In genomic region chr16:3012828-3013420, GRCh38 we compare ENCODE assay signal across 13 cellular contexts. TPM values are rescaled to one million over a fixed set of nuclear protein-coding genes. Genes with fewer than 3 reads are reported as not detected.
DNase-seq lines count a peak whose midpoint lies in the region; ATAC-seq and TF ChIP-seq lines count a peak whose summit lies in the region.
"Had no signal": no experiment of that assay in that cellular context is flagged by ENCODE, and none has a peak within 500 bp of the region (broad histone marks: within the 10 kb centered on the region; RNA-seq: fewer than 3 reads in every experiment).

CLDN9 (plus strand) TSS chr16:3012923; CDS start chr16:3013363, 440 bp downstream.

- no peak within 1 kb of the TSS for H3K27ac ChIP-seq in neural progenitor cell
- H3K27ac ChIP-seq: left ventricle myocardium inferior, suprapubic skin had no signal

- H3K4me1 ChIP-seq in neural progenitor cell = peaks cover 34% of the 10 kb centered on the region

- ATAC-seq in HG02588 (IDR thresholded peaks at IDR 0.05; ENCODE audit: unreplicated experiment) = no peak
- ATAC-seq in GM19351 (IDR thresholded peaks at IDR 0.05; ENCODE audit: unreplicated experiment) = no peak

- H3K4me2 ChIP-seq in neural progenitor cell = peak within 1 kb of the TSS; percentile 74

- peaks cover 64% of the 10 kb centered on the region for H3K27me3 ChIP-seq in neural progenitor cell

- H3F3A ChIP-seq in neural progenitor cell (ENCODE audit: low read depth) = peaks cover 46% of the 10 kb centered on the region

- H3K36me3 ChIP-seq in neural progenitor cell = no peaks in the 10 kb centered on the region
- H3K36me3 ChIP-seq: left ventricle myocardium inferior, suprapubic skin had no signal

- H3K27me3 Mint-ChIP-seq in brain = peaks cover 95% of the 10 kb centered on the region
- peaks cover 26% of the 10 kb centered on the region for H3K27me3 Mint-ChIP-seq in neural progenitor cell (ENCODE audit: insufficient read depth, low read depth)

- H3K4me3 ChIP-seq in neural progenitor cell = peak within 1 kb of the TSS; percentile 26
- H3K4me3 ChIP-seq: left ventricle myocardium inferior, suprapubic skin had no signal

- DNase-seq in DMS79 treated with DMSO at 0.1 percent for 48 hours (lab: John Stamatoyannopoulos, UW) (peak; percentile 70), NCI-H1436 treated with DMSO at 0.1 percent for 48 hours (lab: John Stamatoyannopoulos, UW) (peak; percentile 41), neural progenitor cell (ENCODE audit: low spot score) (peak; percentile 58), NOMO-1 (lab: John Stamatoyannopoulos, UW; ENCODE audit: unreplicated experiment in 2 of 2) (no peak), NCI-H1694 (lab: John Stamatoyannopoulos, UW) (no peak)
- DNase-seq: activated naive CD4-positive, alpha-beta T cell treated with anti-CD3 and anti-CD28 coated beads for 36 hours; DND-41; left ventricle myocardium inferior; stimulated activated CD4-positive, alpha-beta T cell treated with anti-CD3 and anti-CD28 coated beads, Interleukin-15, amount 100 ng/mL, for 24 hours had no signal

- peaks cover 41% of the 10 kb centered on the region for H4K20me1 ChIP-seq in neural progenitor cell (ENCODE audit: low read depth)

- H3K9ac ChIP-seq in neural progenitor cell = no peak within 1 kb of the TSS

- H3K4me3 Mint-ChIP-seq in brain (peak within 1 kb of the TSS in 2 of 5 experiments; percentile 32 to 51), neural progenitor cell (peak within 1 kb of the TSS; percentile 75)
- H3K4me3 Mint-ChIP-seq: activated naive CD4-positive, alpha-beta T cell treated with anti-CD3 and anti-CD28 coated beads for 36 hours had no signal

- peaks cover 11% of the 10 kb centered on the region for H3K4me1 Mint-ChIP-seq in brain
- peaks cover 37% of the 10 kb centered on the region for H3K4me1 Mint-ChIP-seq in neural progenitor cell

- H2AFZ ChIP-seq in neural progenitor cell (replicated peaks) = no peak within 1 kb of the TSS

- H3K9me3 ChIP-seq in neural progenitor cell (ENCODE audit: low read depth) = no peaks in the 10 kb centered on the region
- H3K9me3 ChIP-seq: left ventricle myocardium inferior, suprapubic skin had no signal

- peak within 1 kb of the TSS in 1 of 5 experiments; percentile 49 for H3K27ac Mint-ChIP-seq in brain
- no peak within 1 kb of the TSS for H3K27ac Mint-ChIP-seq in neural progenitor cell
- H3K27ac Mint-ChIP-seq: activated naive CD4-positive, alpha-beta T cell treated with anti-CD3 and anti-CD28 coated beads for 36 hours had no signal

- peaks cover 21% of the 10 kb centered on the region for H3K79me2 ChIP-seq in neural progenitor cell (ENCODE audit: low read depth)

- TF ChIP-seq CTCF in brain (conservative IDR thresholded peaks at IDR 0.05) (no peak), neural progenitor cell (IDR thresholded peaks at IDR 0.05) (no peak)

- H3K9me3 Mint-ChIP-seq in brain (peaks cover 0 to 5% (median 0%) of the 10 kb centered on the region in 5 experiments), neural progenitor cell (no peaks in the 10 kb centered on the region)
- H3K9me3 Mint-ChIP-seq: activated naive CD4-positive, alpha-beta T cell treated with anti-CD3 and anti-CD28 coated beads for 36 hours had no signal

- H3K36me3 Mint-ChIP-seq in brain (no peaks in the 10 kb centered on the region), neural progenitor cell (peaks cover 2% of the 10 kb centered on the region)

RNA-seq across cellular contexts. Expression of gene CLDN9, which starts in this region (rescaled TPM):
- polyA plus RNA-seq in brain (ENCODE audit: insufficient read depth, low read depth, low replicate concordance) = 16.3 TPM
- total RNA-seq in neural progenitor cell (ENCODE audit: low replicate concordance) = not detected in 2 replicates
- total RNA-seq: activated naive CD4-positive, alpha-beta T cell treated with anti-CD3 and anti-CD28 coated beads for 36 hours; suprapubic skin had no signal

Comparison
In these comparisons a context has a peak if more than half of its experiments do, and no peak if none do; other contexts are left out.
1. Peak in DNase-seq, H3K4me3 ChIP-seq and H3K4me2 ChIP-seq in neural progenitor cell; RNA of the gene not detected or under 1 TPM.
2. DNase-seq: peak in DMS79 treated with DMSO at 0.1 percent for 48 hours (single experiment) and NCI-H1436 treated with DMSO at 0.1 percent for 48 hours (single experiment); none in NOMO-1 (0 of 2) and NCI-H1694 (single experiment).